13 cellular contexts compared by ENCODE assay signal in the genomic region with DNA sequence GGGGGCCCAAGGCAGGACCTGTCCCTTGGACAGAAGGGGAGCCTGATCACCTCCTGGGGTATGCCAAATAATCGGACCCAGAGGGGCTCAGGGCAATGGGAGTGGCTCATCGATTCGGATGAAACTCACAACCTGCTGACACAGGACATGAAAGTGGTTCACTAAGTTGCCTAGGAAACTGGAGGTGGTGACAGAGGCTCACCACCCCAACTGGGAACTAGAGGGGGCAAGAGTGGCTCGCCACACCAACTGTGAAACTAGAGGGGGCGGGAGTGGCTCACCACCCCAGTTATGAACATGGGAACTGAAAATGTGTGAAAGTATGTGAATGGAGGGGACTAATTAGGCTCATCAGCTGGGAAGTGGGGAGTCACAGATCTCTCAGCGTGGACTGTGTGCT. TPM values are rescaled to one million over a fixed set of nuclear protein-coding genes. Genes with fewer than 3 reads are reported as not detected.
DNase-seq lines count a peak whose midpoint lies in the region; ATAC-seq and TF ChIP-seq lines count a peak whose summit lies in the region.
"Had no signal": no experiment of that assay in that cellular context is flagged by ENCODE, and none has a peak within 500 bp of the region (broad histone marks: within the 10 kb centered on the region; RNA-seq: fewer than 3 reads in every experiment).

No MANE protein-coding gene starts in this region.

- H3K4me3 ChIP-seq in left ventricle myocardium inferior, result peak overlapping the region; percentile 34
- H3K4me3 ChIP-seq in endocrine pancreas (ENCODE audit: control insufficient read depth, insufficient read depth, low read length), result peak overlapping the region; percentile 73
- no peak overlapping the region for H3K4me3 ChIP-seq in Peyer's patch

- peaks cover 2% of the 10 kb centered on the region for H3K4me1 Mint-ChIP-seq in progenitor cell of endocrine pancreas (ENCODE audit: low read depth)

- H3K27me3 ChIP-seq in left ventricle myocardium inferior (ENCODE audit: low read depth) (no peaks in the 10 kb centered on the region), endocrine pancreas (ENCODE audit: control insufficient read depth, insufficient read depth, low read length) (no peaks in the 10 kb centered on the region), Peyer's patch (no peaks in the 10 kb centered on the region)

- peaks cover 5% of the 10 kb centered on the region for H3K9me3 Mint-ChIP-seq in progenitor cell of endocrine pancreas (ENCODE audit: low read depth)

- no peak overlapping the region for H3K4me3 Mint-ChIP-seq in progenitor cell of endocrine pancreas (ENCODE audit: low read depth)

- intact Hi-C loops in left ventricle myocardium inferior (cut with micrococcal nuclease) (no loop called here), cardiac septum (cut with DNase I) (no loop called here)

- H3K4me1 ChIP-seq in left ventricle myocardium inferior (no peaks in the 10 kb centered on the region), endocrine pancreas (ENCODE audit: control insufficient read depth, insufficient read depth, low read length) (no peaks in the 10 kb centered on the region), Peyer's patch (no peaks in the 10 kb centered on the region)

- no peak for TF ChIP-seq POLR2A in Peyer's patch (IDR thresholded peaks at IDR 0.05)

- H3K9me3 ChIP-seq in left ventricle myocardium inferior (replicated peaks) (peaks cover 95% of the 10 kb centered on the region), endocrine pancreas (ENCODE audit: control insufficient read depth, low read length) (no peaks in the 10 kb centered on the region), Peyer's patch (peaks cover 0 to 21% (median 0%) of the 10 kb centered on the region in 4 donors)

- no peaks in the 10 kb centered on the region for H3K36me3 ChIP-seq in left ventricle myocardium inferior
- H3K36me3 ChIP-seq in endocrine pancreas (ENCODE audit: control insufficient read depth, insufficient read depth, low read length), result no peaks in the 10 kb centered on the region
- no peaks in the 10 kb centered on the region for H3K36me3 ChIP-seq in Peyer's patch

- DNase-seq in left ventricle myocardium inferior (no peak), cardiac septum (ENCODE audit: low spot score) (no peak), progenitor cell of endocrine pancreas (ENCODE audit: low spot score, unreplicated experiment) (no peak), NCI-H1048 (lab: John Stamatoyannopoulos, UW) (no peak), NCI-H2029 (lab: John Stamatoyannopoulos, UW) (no peak), Peyer's patch (no peak)
- DNase-seq: NCI-H1417, NCI-H1930, NCI-H69, SHP77 treated with DMSO at 0.1 percent for 48 hours had no signal

- peak overlapping the region; percentile 47 for H3K9ac ChIP-seq in endocrine pancreas (ENCODE audit: control insufficient read depth, insufficient read depth, low read length)

- H3K27ac ChIP-seq in left ventricle myocardium inferior (replicated peaks) (no peak overlapping the region), Peyer's patch (no peak overlapping the region)
- H3K27ac ChIP-seq: C4-2B had no signal

- no peaks in the 10 kb centered on the region for H3K27me3 Mint-ChIP-seq in progenitor cell of endocrine pancreas

- H3K36me3 Mint-ChIP-seq in progenitor cell of endocrine pancreas (ENCODE audit: insufficient read depth), result no peaks in the 10 kb centered on the region

- peak overlapping the region; percentile 10 for H3K27ac Mint-ChIP-seq in progenitor cell of endocrine pancreas

- TF ChIP-seq CTCF in left ventricle myocardium inferior (IDR thresholded peaks at IDR 0.05; ENCODE audit: borderline replicate concordance) (no peak), progenitor cell of endocrine pancreas (IDR thresholded peaks at IDR 0.05; ENCODE audit: unreplicated experiment) (no peak), Peyer's patch (IDR thresholded peaks at IDR 0.05) (no peak)

- no peak for ATAC-seq in GM18517 (IDR thresholded peaks at IDR 0.05; ENCODE audit: unreplicated experiment)

RNA-seq across cellular contexts. Expression of a gene that starts 46.3 kb away (rescaled TPM):
- total RNA-seq in left ventricle myocardium inferior (4.2 TPM), cardiac septum (3.3 TPM), progenitor cell of endocrine pancreas (46.8 and 56.6 TPM in 2 replicates), Peyer's patch (10 to 100 TPM in 3 of 4 donors, 1 to 10 TPM in 1; 7.7 to 60.2 (median 13.8) TPM)

RNA-seq across cellular contexts. Expression of a gene that starts 49.5 kb away (rescaled TPM):
- 7.8 TPM for total RNA-seq in left ventricle myocardium inferior
- 8.6 TPM for total RNA-seq in cardiac septum
- 35.7 and 36.2 TPM in 2 replicates for total RNA-seq in progenitor cell of endocrine pancreas
- total RNA-seq in Peyer's patch, result 10 to 100 TPM in 1 of 4 donors, 1 to 10 TPM in 3; 1.3 to 11.6 (median 2.2) TPM

Comparison
In these comparisons a context has a peak if more than half of its experiments do, and no peak if none do; other contexts are left out.
1. H3K4me3 ChIP-seq: peak in left ventricle myocardium inferior (single experiment) and endocrine pancreas (single experiment); none in Peyer's patch (0 of 4).